ENCODE assay signal across 8 cellular contexts in genomic region chr1:2921970-2922686, GRCh38.
DNase-seq lines count a peak whose midpoint lies in the region; ATAC-seq and TF ChIP-seq lines count a peak whose summit lies in the region.

No MANE protein-coding gene starts in this region.

- H3K36me3 ChIP-seq in heart right ventricle: no peaks in the 10 kb centered on the region
- H3K36me3 ChIP-seq in testis (ENCODE audit: low read depth, missing control alignments): no peaks in the 10 kb centered on the region

- H3K9me3 ChIP-seq in heart right ventricle (no peaks in the 10 kb centered on the region), testis (no peaks in the 10 kb centered on the region)

- TF ChIP-seq POLR2A in testis (IDR thresholded peaks at IDR 0.05): no peak

- H3K27me3 ChIP-seq in heart right ventricle (peaks cover 0 to 38% (median 24%) of the 10 kb centered on the region in 7 donors), testis (no peaks in the 10 kb centered on the region)

- DNase-seq in heart right ventricle (no peak), cardiac septum (ENCODE audit: low spot score) (no peak), left colon (peak in 1 of 2 donors; percentile 51), testis (no peak), MV-4-11 (lab: John Stamatoyannopoulos, UW) (no peak)
- DNase-seq in activated CD8-positive, alpha-beta memory T cell treated with anti-CD3 and anti-CD28 coated beads for 48 hours (ENCODE audit: low read depth in 2 of 3, low spot score in 2 of 3): peak; percentile 4 to 16 (median 6)

- H3K4me3 ChIP-seq in heart right ventricle (no peak overlapping the region), testis (no peak overlapping the region)

- intact Hi-C loops in heart right ventricle (cut with DNase I) (no loop called here), cardiac septum (cut with DNase I) (no loop called here), left colon (cut with DNase I, micrococcal nuclease) (no loop called here), testis (cut with DNase I; ENCODE audit: low total_unique reads) (no loop called here)

- H3K4me1 ChIP-seq in heart right ventricle (peaks cover 0 to 4% (median 0%) of the 10 kb centered on the region in 9 donors), testis (no peaks in the 10 kb centered on the region)

- ATAC-seq in heart right ventricle: no peak
- ATAC-seq in left colon: peak; percentile 69
- no peak for ATAC-seq in HG03565 (IDR thresholded peaks at IDR 0.05; ENCODE audit: unreplicated experiment)
- no peak for ATAC-seq in GM21367 (IDR thresholded peaks at IDR 0.05; ENCODE audit: unreplicated experiment)

- 57% methylated on average over 27 of the region's 27 CpGs for WGBS in heart right ventricle, 2 donors
- WGBS in testis, 2 donors: 68 to 70% methylated on average over 11 to 27 of the region's 27 CpGs

- no peak overlapping the region for H3K27ac ChIP-seq in heart right ventricle
- no peak overlapping the region for H3K27ac ChIP-seq in testis

- peak; percentile 18 to 66 (median 45) for TF ChIP-seq CTCF in heart right ventricle (IDR thresholded peaks at IDR 0.05)
- peak; percentile 43 to 72 (median 60) for TF ChIP-seq CTCF in testis (IDR thresholded peaks at IDR 0.05)

Comparison
In these comparisons a context has a peak if more than half of its experiments do, and no peak if none do; other contexts are left out.
1. DNase-seq: peak in activated CD8-positive, alpha-beta memory T cell treated with anti-CD3 and anti-CD28 coated beads for 48 hours (3 of 3); none in heart right ventricle (0 of 2), cardiac septum (single experiment), testis (single experiment) and MV-4-11 (single experiment).